In genomic region chr17:45388604-45389325, GRCh38 we compare ENCODE assay signal across 17 cellular contexts. TPM values are rescaled to one million over a fixed set of nuclear protein-coding genes. Genes with fewer than 3 reads are reported as not detected.
DNase-seq lines count a peak whose midpoint lies in the region; ATAC-seq and TF ChIP-seq lines count a peak whose summit lies in the region.
"Had no signal": no experiment of that assay in that cellular context is flagged by ENCODE, and none has a peak within 500 bp of the region (broad histone marks: within the 10 kb centered on the region; RNA-seq: fewer than 3 reads in every experiment).

No MANE protein-coding gene starts in this region.

- H3K27ac ChIP-seq in OCI-LY3 (ENCODE audit: low read length), result no peak overlapping the region
- H3K27ac ChIP-seq in prostate gland, result no peak overlapping the region
- H3K27ac ChIP-seq: pancreas had no signal

- H4K20me1 ChIP-seq in OCI-LY3 (ENCODE audit: insufficient read depth, low read length), result no peaks in the 10 kb centered on the region

- H3K27me3 Mint-ChIP-seq in dendritic cell treated with granulocyte-macrophage colony-stimulating factor and Interleukin-4, amounts not matched to agents 40 ng/mL and 50 ng/mL, for 4 days, result peaks cover 37% of the 10 kb centered on the region
- H3K27me3 Mint-ChIP-seq in osteocyte (ENCODE audit: unreplicated experiment), result peaks cover 20% of the 10 kb centered on the region

- H3K9me3 ChIP-seq in OCI-LY3 (ENCODE audit: insufficient read depth, low read length) (no peaks in the 10 kb centered on the region), prostate gland (no peaks in the 10 kb centered on the region)
- H3K9me3 ChIP-seq: pancreas had no signal

- DNase-seq in GM03348 (ENCODE audit: low spot score) (peak; percentile 69), osteocyte (ENCODE audit: extremely low spot score, unreplicated experiment) (no peak), prostate gland (ENCODE audit: low spot score) (no peak)
- no peak for DNase-seq in activated CD8-positive, alpha-beta memory T cell treated with anti-CD3 and anti-CD28 coated beads, Interleukin-2, amount 50 U/mL, for 4 hours
- DNase-seq: activated CD4-positive, alpha-beta T cell treated with anti-CD3 and anti-CD28 coated beads for 1 hour; activated T-cell treated with anti-CD3 and anti-CD28 coated beads for 4 hours; amygdala; CD4-positive, alpha-beta memory T cell; cortex of kidney; left colon; NCI-H2029 treated with DMSO at 0.1 percent for 48 hours had no signal

- H3K27me3 ChIP-seq in OCI-LY3 (ENCODE audit: low read depth, low read length) (peaks cover 21% of the 10 kb centered on the region), prostate gland (replicated peaks; ENCODE audit: insufficient read depth) (no peaks in the 10 kb centered on the region)
- H3K27me3 ChIP-seq: pancreas had no signal

- ATAC-seq in GM18858 (IDR thresholded peaks at IDR 0.05; ENCODE audit: unreplicated experiment), result no peak
- ATAC-seq: esophagus mucosa, left colon, pancreas had no signal

- TF ChIP-seq CTCF in OCI-LY3 (IDR thresholded peaks at IDR 0.05; ENCODE audit: low read depth, low read length) (no peak), osteocyte (IDR thresholded peaks at IDR 0.05) (no peak), prostate gland (IDR thresholded peaks at IDR 0.05) (no peak)

- H2AFZ ChIP-seq in OCI-LY3 (ENCODE audit: low read depth, low read length), result no peak overlapping the region

- no peak overlapping the region for H3K4me3 Mint-ChIP-seq in dendritic cell treated with granulocyte-macrophage colony-stimulating factor and Interleukin-4, amounts not matched to agents 40 ng/mL and 50 ng/mL, for 4 days
- no peak overlapping the region for H3K4me3 Mint-ChIP-seq in osteocyte (ENCODE audit: unreplicated experiment)

- H3K9ac ChIP-seq in OCI-LY3 (ENCODE audit: low read length), result no peak overlapping the region

- no peaks in the 10 kb centered on the region for H3K79me2 ChIP-seq in OCI-LY3 (ENCODE audit: low read length)

- no peaks in the 10 kb centered on the region for H3K9me3 Mint-ChIP-seq in dendritic cell treated with granulocyte-macrophage colony-stimulating factor and Interleukin-4, amounts not matched to agents 40 ng/mL and 50 ng/mL, for 4 days
- no peaks in the 10 kb centered on the region for H3K9me3 Mint-ChIP-seq in osteocyte (ENCODE audit: unreplicated experiment)
- H3K9me3 Mint-ChIP-seq: CD4-positive, alpha-beta memory T cell had no signal

- WGBS in prostate gland, result 68% methylated on average over 10 of the region's 10 CpGs

- peaks cover 50% of the 10 kb centered on the region for H3K4me1 Mint-ChIP-seq in dendritic cell treated with granulocyte-macrophage colony-stimulating factor and Interleukin-4, amounts not matched to agents 40 ng/mL and 50 ng/mL, for 4 days (ENCODE audit: low read depth)
- peaks cover 17% of the 10 kb centered on the region for H3K4me1 Mint-ChIP-seq in osteocyte (ENCODE audit: unreplicated experiment)

- H3K4me3 ChIP-seq in OCI-LY3 (ENCODE audit: low read length) (no peak overlapping the region), prostate gland (no peak overlapping the region)
- H3K4me3 ChIP-seq: pancreas, smooth muscle cell had no signal

- peaks cover 8% of the 10 kb centered on the region for H3K36me3 Mint-ChIP-seq in dendritic cell treated with granulocyte-macrophage colony-stimulating factor and Interleukin-4, amounts not matched to agents 40 ng/mL and 50 ng/mL, for 4 days (ENCODE audit: low read depth)
- peaks cover 2% of the 10 kb centered on the region for H3K36me3 Mint-ChIP-seq in osteocyte (ENCODE audit: unreplicated experiment)

- TF ChIP-seq POLR2A in prostate gland (IDR thresholded peaks at IDR 0.05), result no peak

- peaks cover 32% of the 10 kb centered on the region for H3K4me1 ChIP-seq in OCI-LY3 (ENCODE audit: low read length)
- H3K4me1 ChIP-seq in prostate gland (replicated peaks), result no peaks in the 10 kb centered on the region

- no peaks in the 10 kb centered on the region for H3K36me3 ChIP-seq in OCI-LY3 (replicated peaks; ENCODE audit: low read depth, low read length)
- H3K36me3 ChIP-seq in prostate gland, result no peaks in the 10 kb centered on the region
- H3K36me3 ChIP-seq: pancreas had no signal

- intact Hi-C loops in dendritic cell treated with granulocyte-macrophage colony-stimulating factor and Interleukin-4, amounts not matched to agents 40 ng/mL and 50 ng/mL, for 4 days (cut with micrococcal nuclease), result no loop called here
- intact Hi-C loops in prostate gland (cut with DNase I), result no loop called here

- H3K4me2 ChIP-seq in OCI-LY3 (ENCODE audit: low read length), result peak overlapping the region; percentile 16; the same call in 1 of the 2 replicates
- H3K4me2 ChIP-seq: smooth muscle cell had no signal

- H3K27ac Mint-ChIP-seq in dendritic cell treated with granulocyte-macrophage colony-stimulating factor and Interleukin-4, amounts not matched to agents 40 ng/mL and 50 ng/mL, for 4 days, result peak overlapping the region; percentile 22
- H3K27ac Mint-ChIP-seq in osteocyte (ENCODE audit: unreplicated experiment), result peak overlapping the region; percentile 29

RNA-seq across cellular contexts. Expression of gene ARHGAP27, which starts 43.9 kb away (rescaled TPM):
- 0.99 and 1.6 TPM in 2 replicates for total RNA-seq in osteocyte
- total RNA-seq in prostate gland, result 10 to 100 TPM; 37.9 to 39.9 TPM

Comparison
In these comparisons a context has a peak if more than half of its experiments do, and no peak if none do; other contexts are left out.
1. RNA of gene ARHGAP27, which starts 43.9 kb away (total RNA-seq): 37.9 to 39.9 TPM in prostate gland; 0.99 to 1.6 TPM in osteocyte; every median in the first group is over 10 times any median in the second.